In genomic region chr13:52324831-52325230, GRCh38 we compare ENCODE assay signal across 7 cellular contexts.
DNase-seq lines count a peak whose midpoint lies in the region; ATAC-seq, FAIRE-seq and TF ChIP-seq lines count a peak whose summit lies in the region.
"Not testable (repeated sequence)": the region's sequence is repeated elsewhere in the genome, so short reads cannot be mapped to it uniquely, and the experiment has no call there.

No MANE protein-coding gene starts in this region.

- 0% methylated on average over 2 of the region's 2 CpGs for WGBS in GM12878 (ENCODE audit: insufficient coverage, insufficient replicate concordance, low lambda C conversion rate, missing lambda C conversion rate)

- not testable (repeated sequence) for TF ChIP-seq RAD21 in GM12878 (IDR thresholded peaks at IDR 0.05; ENCODE audit: insufficient read depth, low read depth, low read length)

- H3K9ac ChIP-seq in GM12878 (ENCODE audit: control insufficient read depth, insufficient read depth, low read length) = not testable (repeated sequence)

- in situ Hi-C loops in GM12878 (cut with MboI) = not testable (repeated sequence)

- H3K27me3 ChIP-seq in GM12878 (replicated peaks in 1 of 2; ENCODE audit: control insufficient read depth in 2 of 2, insufficient read depth in 2 of 2, low read length in 1 of 2) = not testable (repeated sequence)

- SMC1A ChIA-PET in GM12878 (lab: Charles Lee; ENCODE audit: uncharacterized antibody, unreplicated experiment) = not testable (repeated sequence)

- H3K9me3 ChIP-seq in GM12878 (replicated peaks; ENCODE audit: control insufficient read depth, insufficient read depth, low read length) = not testable (repeated sequence)

- not testable (repeated sequence) for TF ChIP-seq EP300 in GM12878 (IDR thresholded peaks at IDR 0.05; ENCODE audit: borderline replicate concordance in 1 of 2, control insufficient read depth in 1 of 2, low read depth in 2 of 2, low read length in 2 of 2)

- H3K36me3 ChIP-seq in GM12878 (ENCODE audit: control insufficient read depth in 2 of 2, insufficient read depth in 2 of 2, low read length in 1 of 2) = not testable (repeated sequence)

- H2AFZ ChIP-seq in GM12878 (ENCODE audit: control insufficient read depth, low read depth, low read length) = not testable (repeated sequence)

- POLR2A ChIA-PET in GM12878 (lab: Charles Lee) = not testable (repeated sequence)

- not testable (repeated sequence) for H3K27ac ChIP-seq in GM12878 (ENCODE audit: control insufficient read depth, insufficient read depth)

- BruUV-seq in GM12878 (replicated peaks; lab: Mats Ljungman, UMichigan) = not testable (repeated sequence)

- H4K20me1 ChIP-seq in GM12878 (ENCODE audit: control insufficient read depth, insufficient read depth) = not testable (repeated sequence)

- intact Hi-C loops in GM12878 (cut with micrococcal nuclease; ENCODE audit: unreplicated experiment) = not testable (repeated sequence)

- not testable (repeated sequence) for TF ChIP-seq CTCF in GM12878 (IDR thresholded peaks at IDR 0.05 in 2 of 3, conservative IDR thresholded peaks at IDR 0.05 in 1 of 3; ENCODE audit: control insufficient read depth in 2 of 3, extremely low read depth in 1 of 3, insufficient read depth in 1 of 3, low read depth in 3 of 3, low read length in 3 of 3)

- RAD21 ChIA-PET in GM12878 (lab: Charles Lee; ENCODE audit: unreplicated experiment) = not testable (repeated sequence)

- H3K4me3 ChIP-seq in GM12878 = not testable (repeated sequence)

- CTCF ChIA-PET in GM12878 (lab: Yijun Ruan, JAX) = not testable (repeated sequence)

- ATAC-seq in GM18498 (IDR thresholded peaks at IDR 0.05; ENCODE audit: unreplicated experiment) = peak; percentile 78
- peak; percentile 75 for ATAC-seq in GM18873 (IDR thresholded peaks at IDR 0.05; ENCODE audit: low FRiP score, unreplicated experiment)
- peak; percentile 86 for ATAC-seq in GM19438 (IDR thresholded peaks at IDR 0.05; ENCODE audit: low read depth, unreplicated experiment)
- peak; percentile 84 for ATAC-seq in GM21786 (IDR thresholded peaks at IDR 0.05; ENCODE audit: unreplicated experiment)
- peak; percentile 58 for ATAC-seq in HG03108 (IDR thresholded peaks at IDR 0.05; ENCODE audit: unreplicated experiment)
- peak; percentile 86 for ATAC-seq in HG03571 (IDR thresholded peaks at IDR 0.05; ENCODE audit: unreplicated experiment)
- ATAC-seq in GM12878 = 0 out of 3 replicates have a peak, but pooled peaks have one; percentile 28

- not testable (repeated sequence) for H3K4me1 ChIP-seq in GM12878 (ENCODE audit: control insufficient read depth, insufficient read depth, low read length)

- H3K79me2 ChIP-seq in GM12878 (ENCODE audit: control insufficient read depth, insufficient read depth, low read length) = not testable (repeated sequence)

- not testable (repeated sequence) for FAIRE-seq in GM12878 (lab: Jason Lieb, UNC)

- TF ChIP-seq POLR2A in GM12878 (IDR thresholded peaks at IDR 0.05; ENCODE audit: low read depth, low read length) = not testable (repeated sequence)

- not testable (repeated sequence) for H3K4me2 ChIP-seq in GM12878 (ENCODE audit: control insufficient read depth, insufficient read depth)

- not testable (repeated sequence) for DNase-seq in GM12878 (ENCODE audit: low read depth, low spot score)

TF ChIP-seq in GM12878, 131 proteins besides CTCF, POLR2A, EP300 and RAD21:
- TF ChIP-seq BHLHE40 (IDR thresholded peaks at IDR 0.05; ENCODE audit: borderline replicate concordance in 1 of 2, low read depth in 2 of 2, low read length in 1 of 2) (peak in 1 of 2 experiments; percentile 30; a peak in 1 of 4 replicates), RAD51 (IDR thresholded peaks at IDR 0.05) (peak; percentile 50; the same call in 1 of the 2 replicates), NR2F1 (conservative IDR thresholded peaks at IDR 0.05) (peak; percentile 72)

Comparison
In these comparisons a context has a peak if more than half of its experiments do, and no peak if none do; other contexts are left out.
1. ATAC-seq: peak in every context shown above with its lines; median percentile 86 in GM19438; 86 in HG03571; 84 in GM21786; 78 in GM18498; 75 in GM18873; 58 in HG03108; 28 in GM12878.